Comparison of ENCODE assay signal across 34 cellular contexts in the genomic region with DNA sequence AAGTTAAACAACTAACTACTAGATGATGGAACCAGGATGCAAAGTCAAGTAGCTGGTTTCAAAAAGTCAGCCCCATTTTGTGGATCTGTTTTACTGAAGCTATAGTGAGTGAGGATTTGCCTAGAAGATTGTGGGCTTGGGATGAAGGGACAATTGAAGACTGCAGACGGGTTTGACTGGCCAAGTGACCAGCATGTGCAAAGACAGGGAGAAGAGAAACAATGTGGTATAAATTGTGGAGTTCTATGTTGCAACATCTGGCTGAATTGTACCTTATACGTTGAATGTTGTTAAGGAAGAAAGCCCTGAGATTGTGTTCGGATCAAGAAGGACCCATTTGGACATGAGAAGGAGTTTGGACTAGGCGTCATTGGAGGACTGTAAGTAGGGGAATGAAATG.
"Had no signal": no experiment of that assay in that cellular context is flagged by ENCODE, and none has a peak within 500 bp of the region (broad histone marks: within the 10 kb centered on the region; RNA-seq: fewer than 3 reads in every experiment).

No MANE protein-coding gene starts in this region.

- H3K27ac ChIP-seq: KMS-11 had no signal

- DNase-seq: Karpas-422, Kasumi-1, MG63, MM.1S, MV-4-11, NCI-H1048, NCI-H1092, NCI-H1092 treated with DMSO at 0.1 percent for 48 hours, NCI-H1105, NCI-H1105 treated with DMSO at 0.1 percent for 48 hours, NCI-H1417, NCI-H1417 treated with DMSO at 0.1 percent for 48 hours, NCI-H1436, NCI-H1436 treated with DMSO at 0.1 percent for 48 hours, NCI-H146, NCI-H1694, NCI-H1694 treated with DMSO at 0.1 percent for 48 hours, NCI-H187, NCI-H187 treated with DMSO at 0.1 percent for 48 hours, NCI-H1930, NCI-H2029, NCI-H2029 treated with DMSO at 0.1 percent for 48 hours, NCI-H2081, NCI-H2081 treated with DMSO at 0.1 percent for 48 hours, NCI-H2107, NCI-H2171, NCI-H2171 treated with DMSO at 0.1 percent for 48 hours, NCI-H2227 treated with DMSO at 0.1 percent for 48 hours, NCI-H226, NCI-H345, NCI-H446, NCI-H446 treated with DMSO at 0.1 percent for 48 hours, NCI-H510A had no signal

- H3K4me3 ChIP-seq: MG63 had no signal

- H3K36me3 ChIP-seq: MG63 had no signal

- H3K9me3 ChIP-seq: MG63 had no signal
